7 cellular contexts compared by ENCODE assay signal in genomic region chr1:212480711-212481437, GRCh38. TPM values are rescaled to one million over a fixed set of nuclear protein-coding genes. Genes with fewer than 3 reads are reported as not detected.
DNase-seq lines count a peak whose midpoint lies in the region; ATAC-seq and TF ChIP-seq lines count a peak whose summit lies in the region.
"Not testable (repeated sequence)": the region's sequence is repeated elsewhere in the genome, so short reads cannot be mapped to it uniquely, and the experiment has no call there.

No MANE protein-coding gene starts in this region.

- H4K20me1 ChIP-seq in IMR-90 (ENCODE audit: insufficient read depth, low read length): not testable (repeated sequence)

- H3K4me1 ChIP-seq in IMR-90 (ENCODE audit: control insufficient read depth, insufficient read depth, low read length) (peaks cover 18% of the 10 kb centered on the region), thyroid gland (peaks cover 26 to 43% of the 10 kb centered on the region in 2 donors)

- H3K9me3 ChIP-seq in IMR-90 (ENCODE audit: control insufficient read depth, insufficient read depth, low read length); thyroid gland: not testable (repeated sequence)

- not testable (repeated sequence) for H2BK20ac ChIP-seq in IMR-90 (ENCODE audit: low read depth, low read length)

- not testable (repeated sequence) for H3K9ac ChIP-seq in IMR-90 (ENCODE audit: low read depth, low read length)

- POLR2A ChIA-PET in IMR-90 (lab: Charles Lee; ENCODE audit: unreplicated experiment): not testable (repeated sequence)

- CTCF ChIA-PET in IMR-90 (lab: Yijun Ruan, JAX): interaction anchor here (0.6 to 0.7 kb wide), 2 partner anchors 25 to 295 kb away, joined by 4 to 6 read pairs; no protein-coding TSS in a partner anchor

- not testable (repeated sequence) for H3K23ac ChIP-seq in IMR-90 (ENCODE audit: low read depth, low read length)

- not testable (repeated sequence) for H3K4me3 ChIP-seq in IMR-90 (ENCODE audit: insufficient read depth, low read depth, low read length); thyroid gland (replicated peaks in 1 of 3)

- peaks cover 24% of the 10 kb centered on the region for H3K9me1 ChIP-seq in IMR-90 (ENCODE audit: insufficient read depth, low read length)

- DNase-seq in CD14-positive monocyte (ENCODE audit: low spot score); IMR-90; central memory CD8-positive, alpha-beta T cell (ENCODE audit: low spot score in 2 of 2): not testable (repeated sequence)
- DNase-seq in activated gamma-delta T cell treated with Interleukin-2 at 50 U/mL for 16 hours (peak; percentile 22), immature natural killer cell (peak; percentile 76 to 83 (median 77)), thyroid gland (peak; percentile 15 to 39)
- DNase-seq in natural killer cell treated with Interleukin-12 subunit alpha and Interleukin-12 subunit beta and Interleukin-15 and Interleukin-18, amount 100 ng/mL, for 72 hours (ENCODE audit: low spot score): peak; percentile 67

- intact Hi-C loops in CD14-positive monocyte (cut with micrococcal nuclease); IMR-90 (cut with micrococcal nuclease); thyroid gland (cut with DNase I): not testable (repeated sequence)

- H3K4me2 ChIP-seq in IMR-90 (ENCODE audit: low read depth, low read length): not testable (repeated sequence)

- not testable (repeated sequence) for H4K91ac ChIP-seq in IMR-90 (ENCODE audit: insufficient read depth, low read depth, low read length)

- not testable (repeated sequence) for H3K14ac ChIP-seq in IMR-90 (replicated peaks; ENCODE audit: low read depth, low read length)

- not testable (repeated sequence) for H3K18ac ChIP-seq in IMR-90 (ENCODE audit: low read depth, low read length)

- not testable (repeated sequence) for H2BK120ac ChIP-seq in IMR-90 (ENCODE audit: low read depth, low read length)

- H4K8ac ChIP-seq in IMR-90 (ENCODE audit: low read depth in 2 of 2, low read length in 2 of 2): not testable (repeated sequence)

- TF ChIP-seq CTCF in CD14-positive monocyte (IDR thresholded peaks at IDR 0.05); IMR-90 (conservative IDR thresholded peaks at IDR 0.05; ENCODE audit: low read depth, low read length); thyroid gland (IDR thresholded peaks at IDR 0.05): not testable (repeated sequence)

- not testable (repeated sequence) for TF ChIP-seq POLR2A in IMR-90 (IDR thresholded peaks at IDR 0.05; ENCODE audit: low read depth, low read length); thyroid gland (IDR thresholded peaks at IDR 0.05)

- not testable (repeated sequence) for H2AK9ac ChIP-seq in IMR-90 (replicated peaks; ENCODE audit: low read depth, low read length, poor library complexity)

- H3K27me3 Mint-ChIP-seq in CD14-positive monocyte (ENCODE audit: low read depth in 3 of 3) (peaks cover 5 to 21% (median 8%) of the 10 kb centered on the region in 3 donors), immature natural killer cell (ENCODE audit: low read depth in 3 of 3) (peaks cover 7 to 15% (median 9%) of the 10 kb centered on the region in 3 donors)
- not testable (repeated sequence) for H3K27me3 Mint-ChIP-seq in central memory CD8-positive, alpha-beta T cell; natural killer cell treated with Interleukin-12 subunit alpha and Interleukin-12 subunit beta and Interleukin-15 and Interleukin-18, amount 100 ng/mL, for 72 hours

- not testable (repeated sequence) for H3K27me3 ChIP-seq in IMR-90 (ENCODE audit: control insufficient read depth, insufficient read depth, low read length); thyroid gland

- not testable (repeated sequence) for BruUV-seq in IMR-90 (replicated peaks; lab: Mats Ljungman, UMichigan)

- dilution Hi-C loops in IMR-90 (cut with HindIII; ENCODE audit: low sequenced_read_pairs, unreplicated experiment): not testable (repeated sequence)

- TF ChIP-seq RAD21 in IMR-90 (IDR thresholded peaks at IDR 0.05; ENCODE audit: low read length): not testable (repeated sequence)

- not testable (repeated sequence) for H3K56ac ChIP-seq in IMR-90 (ENCODE audit: extremely low read depth, insufficient read depth, low read length)

- H3K4me1 Mint-ChIP-seq in CD14-positive monocyte (peaks cover 39% of the 10 kb centered on the region), immature natural killer cell (peaks cover 43 to 49% of the 10 kb centered on the region in 2 donors)
- H3K4me1 Mint-ChIP-seq in central memory CD8-positive, alpha-beta T cell: peaks cover 14% of the 10 kb centered on the region
- H3K4me1 Mint-ChIP-seq in natural killer cell treated with Interleukin-12 subunit alpha and Interleukin-12 subunit beta and Interleukin-15 and Interleukin-18, amount 100 ng/mL, for 72 hours (ENCODE audit: low read depth in 2 of 2): peaks cover 28 to 40% of the 10 kb centered on the region in 2 donors

- H3K4ac ChIP-seq in IMR-90 (ENCODE audit: low read depth, low read length): not testable (repeated sequence)

- H3K9me3 Mint-ChIP-seq in CD14-positive monocyte; central memory CD8-positive, alpha-beta T cell; immature natural killer cell; natural killer cell treated with Interleukin-12 subunit alpha and Interleukin-12 subunit beta and Interleukin-15 and Interleukin-18, amount 100 ng/mL, for 72 hours: not testable (repeated sequence)

- peak overlapping the region; percentile 3; the same call in 1 of the 2 replicates for H2AK5ac ChIP-seq in IMR-90 (ENCODE audit: low read depth, low read length)

- H2AFZ ChIP-seq in IMR-90 (replicated peaks; ENCODE audit: low read length, poor library complexity): not testable (repeated sequence)

- not testable (repeated sequence) for H3K36me3 ChIP-seq in IMR-90 (ENCODE audit: control insufficient read depth, insufficient read depth, low read length); thyroid gland

- WGBS in IMR-90 (ENCODE audit: extremely low coverage in 2 of 2, insufficient read length in 1 of 2), 2 experiments: 96% methylated on average over 3 of the region's 11 CpGs; no CpG with 5 or more reads in 1 of the 2 experiments
- WGBS in thyroid gland, 2 donors: 76 to 88% methylated on average over 11 of the region's 11 CpGs

- H2BK15ac ChIP-seq in IMR-90 (ENCODE audit: low read depth, low read length): not testable (repeated sequence)

- in situ Hi-C loops in IMR-90 (cut with MboI; ENCODE audit: low sequenced_read_pairs): loop anchor here (5.0 kb wide), 1 partner anchor 116 kb away; no protein-coding TSS in a partner anchor

- H3K36me3 Mint-ChIP-seq in CD14-positive monocyte; central memory CD8-positive, alpha-beta T cell (ENCODE audit: insufficient read depth); immature natural killer cell; natural killer cell treated with Interleukin-12 subunit alpha and Interleukin-12 subunit beta and Interleukin-15 and Interleukin-18, amount 100 ng/mL, for 72 hours: not testable (repeated sequence)

- H3K27ac ChIP-seq in IMR-90 (ENCODE audit: insufficient read depth, low read length): not testable (repeated sequence)
- H3K27ac ChIP-seq in thyroid gland: peak overlapping the region; percentile 11 to 74 (median 51)

- H3K27ac Mint-ChIP-seq in CD14-positive monocyte (peak overlapping the region in 4 of 7 donors; percentile 14 to 55 (median 34)), immature natural killer cell (peak overlapping the region; percentile 88 to 96 (median 94))
- H3K27ac Mint-ChIP-seq in central memory CD8-positive, alpha-beta T cell (ENCODE audit: low read depth): not testable (repeated sequence)
- H3K27ac Mint-ChIP-seq in natural killer cell treated with Interleukin-12 subunit alpha and Interleukin-12 subunit beta and Interleukin-15 and Interleukin-18, amount 100 ng/mL, for 72 hours: peak overlapping the region; percentile 58 to 91

- H2BK5ac ChIP-seq in IMR-90 (ENCODE audit: low read depth, low read length, poor library complexity, severe bottlenecking): not testable (repeated sequence)

- not testable (repeated sequence) for H3K4me3 Mint-ChIP-seq in CD14-positive monocyte
- peak overlapping the region; percentile 16 for H3K4me3 Mint-ChIP-seq in central memory CD8-positive, alpha-beta T cell
- peak overlapping the region; percentile 72 to 83 (median 77) for H3K4me3 Mint-ChIP-seq in immature natural killer cell
- peak overlapping the region; percentile 24 for H3K4me3 Mint-ChIP-seq in natural killer cell treated with Interleukin-12 subunit alpha and Interleukin-12 subunit beta and Interleukin-15 and Interleukin-18, amount 100 ng/mL, for 72 hours

- H4K5ac ChIP-seq in IMR-90 (ENCODE audit: low read depth, low read length): not testable (repeated sequence)

- not testable (repeated sequence) for H3K79me1 ChIP-seq in IMR-90 (ENCODE audit: low read depth in 1 of 2, low read length in 2 of 2)

- not testable (repeated sequence) for ATAC-seq in IMR-90 (ENCODE audit: low read depth)
- peak; percentile 75 for ATAC-seq in central memory CD8-positive, alpha-beta T cell (replicated peaks; ENCODE audit: extremely low read depth, poor library complexity, severe bottlenecking)
- peak; percentile 71 to 81 for ATAC-seq in natural killer cell treated with Interleukin-12 subunit alpha and Interleukin-12 subunit beta and Interleukin-15 and Interleukin-18, amount 100 ng/mL, for 72 hours

RNA-seq across cellular contexts. Expression of gene NENF, which starts 48.2 kb away (rescaled TPM):
- polyA plus RNA-seq in CD14-positive monocyte: 10 to 100 TPM; 42.3 to 56.4 TPM
- 15.0 and 16.0 TPM in 2 replicates for total RNA-seq in IMR-90 (2012; rRNA removed)
- 40.4 and 50.6 TPM in 2 replicates for polyA plus RNA-seq in IMR-90 (2012; rRNA removed)
- 42.0 and 55.1 TPM in 2 replicates for polyA plus RNA-seq in IMR-90 (2012; cell fraction: cytosol; rRNA removed)
- polyA plus RNA-seq in IMR-90 (2012; cell fraction: nucleus; rRNA removed; ENCODE audit: low replicate concordance): 11.2 and 13.0 TPM in 2 replicates
- 10 to 100 TPM; 25.4 to 69.9 (median 67.5) TPM for polyA plus RNA-seq in immature natural killer cell
- 10 to 100 TPM; 18.9 to 31.8 TPM for total RNA-seq in natural killer cell treated with Interleukin-12 subunit alpha and Interleukin-12 subunit beta and Interleukin-15 and Interleukin-18, amount 100 ng/mL, for 72 hours
- total RNA-seq in thyroid gland: 100 to 1,000 TPM in 3 of 4 donors, 10 to 100 TPM in 1; 42.4 to 181 (median 122) TPM
